In genomic region chr6:160933256-160933655, GRCh38 we compare ENCODE assay signal across 21 cellular contexts. TPM values are rescaled to one million over a fixed set of nuclear protein-coding genes. Genes with fewer than 3 reads are reported as not detected.
A peak's percentile ranks its signal among the peaks of the same experiment; 100 is the strongest.
DNase-seq lines count a peak whose midpoint lies in the region; ATAC-seq, FAIRE-seq and TF ChIP-seq lines count a peak whose summit lies in the region.
"Had no signal": no experiment of that assay in that cellular context is flagged by ENCODE, and none has a peak within 500 bp of the region (broad histone marks: within the 10 kb centered on the region; RNA-seq: fewer than 3 reads in every experiment).

No MANE protein-coding gene starts in this region.

- H3K27ac ChIP-seq in K562 (ENCODE audit: extremely low read depth, low read depth, low read length) (no peak overlapping the region), hepatocyte (no peak overlapping the region), tibial nerve (peak overlapping the region in 2 of 4 donors; percentile 20 to 26)
- H3K27ac ChIP-seq: body of pancreas, uterus had no signal

- peaks cover 5% of the 10 kb centered on the region; the same call in 1 of the 2 replicates for H3K27me3 ChIP-seq in BE2C
- H3K27me3 ChIP-seq in H7 (ENCODE audit: control insufficient read depth, insufficient read depth, low read length) = peaks cover 6% of the 10 kb centered on the region; the same call in 1 of the 2 replicates
- H3K27me3 ChIP-seq in K562 (ENCODE audit: control insufficient read depth in 2 of 2, insufficient read depth in 2 of 2, low read length in 2 of 2) = no peaks in the 10 kb centered on the region; a peak in 1 of 5 replicates
- peaks cover 2% of the 10 kb centered on the region for H3K27me3 ChIP-seq in hepatocyte
- peaks cover 0 to 2% of the 10 kb centered on the region in 2 donors for H3K27me3 ChIP-seq in tibial nerve
- H3K27me3 ChIP-seq: body of pancreas, uterus had no signal

- H3K4me1 ChIP-seq in BE2C (no peaks in the 10 kb centered on the region), K562 (replicated peaks in 1 of 2; ENCODE audit: control insufficient read depth in 2 of 2, insufficient read depth in 2 of 2, low read length in 2 of 2) (peaks cover 0 to 6% of the 10 kb centered on the region in 2 experiments; a peak in 3 of 5 replicates), hepatocyte (ENCODE audit: insufficient read depth) (no peaks in the 10 kb centered on the region), tibial nerve (peaks cover 0 to 16% (median 1%) of the 10 kb centered on the region in 4 donors)
- H3K4me1 ChIP-seq: uterus had no signal

- TF ChIP-seq POLR2A in K562 (conservative IDR thresholded peaks at IDR 0.05) = no peak
- no peak for TF ChIP-seq POLR2A in H54 (IDR thresholded peaks at IDR 0.05; ENCODE audit: low read depth, low read length)
- no peak for TF ChIP-seq POLR2A in tibial nerve (IDR thresholded peaks at IDR 0.05)

- H3K9me3 ChIP-seq in BE2C = no peaks in the 10 kb centered on the region
- no peaks in the 10 kb centered on the region for H3K9me3 ChIP-seq in K562 (replicated peaks; ENCODE audit: control insufficient read depth, insufficient read depth, low read depth, low read length)
- H3K9me3 ChIP-seq in hepatocyte (ENCODE audit: low read depth) = no peaks in the 10 kb centered on the region
- H3K9me3 ChIP-seq in tibial nerve = peaks cover 0 to 6% (median 0%) of the 10 kb centered on the region in 4 donors
- H3K9me3 ChIP-seq: body of pancreas, uterus had no signal

- WGBS in K562 (ENCODE audit: insufficient coverage, low coverage, missing lambda C conversion rate) = 10% methylated on average over 8 of the region's 8 CpGs
- 36% methylated on average over 8 of the region's 8 CpGs for WGBS in hepatocyte (ENCODE audit: low lambda C conversion rate, missing lambda C conversion rate)
- WGBS in tibial nerve, 2 donors = 60 to 69% methylated on average over 8 of the region's 8 CpGs

- BruUV-seq in K562 (replicated peaks; lab: Mats Ljungman, UMichigan) = no TSS peak

- in situ Hi-C loops in K562 (cut with MboI) = loop anchor here (5.0 kb wide), 1 partner anchor 444 kb away; no protein-coding TSS in a partner anchor

- H3K9me1 ChIP-seq in K562 (ENCODE audit: control insufficient read depth, insufficient read depth, low read length) = no peaks in the 10 kb centered on the region

- DNase-seq in BE2C (no peak), H7 (peak; percentile 61), K562 (ENCODE audit: extremely low read depth in 1 of 4, low spot score in 3 of 4) (peak in 2 of 4 experiments; percentile 62 to 75), hepatocyte (ENCODE audit: low spot score) (peak; percentile 29), H54 (ENCODE audit: insufficient read length, low spot score) (no peak), tibial nerve (ENCODE audit: low spot score in 2 of 2) (no peak), NCI-H1417 treated with DMSO at 0.1 percent for 48 hours (lab: John Stamatoyannopoulos, UW) (no peak)
- DNase-seq: activated CD4-positive, alpha-beta T cell treated with anti-CD3 and anti-CD28 coated beads for 36 hours; activated CD8-positive, alpha-beta memory T cell treated with anti-CD3 and anti-CD28 coated beads, Interleukin-2, amount 50 U/mL, for 48 hours; activated naive CD4-positive, alpha-beta T cell treated with anti-CD3 and anti-CD28 coated beads, Interleukin-2, amount 10 ng/mL, durations not matched to agents 7 days and 5 days; body of pancreas; effector CD8-positive, alpha-beta T cell; NCI-H1694 treated with DMSO at 0.1 percent for 48 hours; occipital lobe; RPMI8226; stimulated activated naive CD4-positive, alpha-beta T cell; T-helper 2 cell; uterus had no signal

- H3K36me3 ChIP-seq in BE2C (no peaks in the 10 kb centered on the region), H7 (replicated peaks; ENCODE audit: control insufficient read depth, insufficient read depth, low read length) (no peaks in the 10 kb centered on the region), K562 (ENCODE audit: control insufficient read depth, insufficient read depth, low read length) (no peaks in the 10 kb centered on the region), hepatocyte (replicated peaks; ENCODE audit: insufficient read depth, low read depth) (no peaks in the 10 kb centered on the region), tibial nerve (no peaks in the 10 kb centered on the region)
- H3K36me3 ChIP-seq: uterus had no signal

- H3K9me2 ChIP-seq in hepatocyte (replicated peaks; ENCODE audit: insufficient read depth) = no peaks in the 10 kb centered on the region

- H2AFZ ChIP-seq in K562 (ENCODE audit: low read depth, low read length) (peak overlapping the region; percentile 67), hepatocyte (no peak overlapping the region)

- H3K79me2 ChIP-seq in K562 (ENCODE audit: control insufficient read depth, insufficient read depth, low read length) = no peaks in the 10 kb centered on the region
- no peaks in the 10 kb centered on the region for H3K79me2 ChIP-seq in hepatocyte

- H3K4me3 ChIP-seq in BE2C (ENCODE audit: low read depth, low read length) (no peak overlapping the region), H7 (ENCODE audit: insufficient read depth, low read depth, low read length) (no peak overlapping the region), K562 (no peak overlapping the region), hepatocyte (no peak overlapping the region), tibial nerve (no peak overlapping the region)
- H3K4me3 ChIP-seq: body of pancreas, uterus had no signal

- CTCF ChIA-PET in K562 (lab: Yijun Ruan, JAX; ENCODE audit: low intra/inter-chr PET ratio) = no interaction called here

- FAIRE-seq in K562 (lab: Jason Lieb, UNC) (peak; percentile 72), H54 (lab: Jason Lieb, UNC) (no peak)
- FAIRE-seq: frontal cortex, keratinocyte had no signal

- no peaks in the 10 kb centered on the region for H4K20me1 ChIP-seq in K562 (replicated peaks; ENCODE audit: control insufficient read depth, insufficient read depth, low read length)
- H4K20me1 ChIP-seq in hepatocyte (ENCODE audit: insufficient read depth, poor library complexity, severe bottlenecking) = no peaks in the 10 kb centered on the region

- POLR2A ChIA-PET in K562 (lab: Yijun Ruan, JAX) = interaction anchor here (0.6 to 2.0 kb wide), 7 partner anchors 13 to 206 kb away, joined by 3 to 9 read pairs (median 3); no protein-coding TSS in a partner anchor

- intact Hi-C loops in K562 (cut with micrococcal nuclease) = loop anchor here (5.0 kb wide), 1 partner anchor 59 kb away; the partner anchor contains the start of gene MAP3K4

- H3K9ac ChIP-seq in K562 (ENCODE audit: insufficient read depth in 1 of 2, low read depth in 2 of 2, low read length in 2 of 2) = 0 out of 4 replicates have a peak overlapping the region, but pooled peaks of 1 of the 2 experiments have one; percentile 47

- TF ChIP-seq EP300 in K562 (IDR thresholded peaks at IDR 0.05; ENCODE audit: low read length) (no peak), tibial nerve (IDR thresholded peaks at IDR 0.05) (no peak)

- TF ChIP-seq RAD21 in K562 (CRISPR knock-in tag; conservative IDR thresholded peaks at IDR 0.05 in 1 of 2, IDR thresholded peaks at IDR 0.05 in 1 of 2) = peak in 1 of 2 experiments; percentile 52; a peak in 2 of 4 replicates

- no peak overlapping the region for H3K4me2 ChIP-seq in K562 (ENCODE audit: insufficient read depth, low read length)
- H3K4me2 ChIP-seq in hepatocyte = no peak overlapping the region

- peak; percentile 99 for ATAC-seq in K562
- ATAC-seq in GM18511 (IDR thresholded peaks at IDR 0.05; ENCODE audit: unreplicated experiment) = no peak
- ATAC-seq: activated CD4-positive, alpha-beta T cell treated with anti-CD3 and anti-CD28 coated beads for 36 hours; body of pancreas had no signal

- TF ChIP-seq CTCF in BE2C (IDR thresholded peaks at IDR 0.05; ENCODE audit: low read depth, low read length) (peak; percentile 44), K562 (IDR thresholded peaks at IDR 0.05 in 2 of 3, conservative IDR thresholded peaks at IDR 0.05 in 1 of 3; ENCODE audit: insufficient read depth in 2 of 3, low read depth in 1 of 3, low read length in 3 of 3) (peak; percentile 53 to 61 (median 59)), hepatocyte (IDR thresholded peaks at IDR 0.05; ENCODE audit: poor library complexity) (peak; percentile 10), tibial nerve (IDR thresholded peaks at IDR 0.05) (no peak)

TF ChIP-seq in K562, 482 proteins besides CTCF, POLR2A, EP300 and RAD21 (continues in another document):
- no peak for TF ChIP-seq TSC22D4 (tag; IDR thresholded peaks at IDR 0.05)
- TF ChIP-seq NFYB (IDR thresholded peaks at IDR 0.05; ENCODE audit: extremely low read depth, insufficient read length) = no peak
- TF ChIP-seq ADNP (tag; IDR thresholded peaks at IDR 0.05) = no peak
- TF ChIP-seq SIRT6 (IDR thresholded peaks at IDR 0.05; ENCODE audit: low read depth, low read length) = no peak

RNA-seq across cellular contexts. Expression of gene MAP3K4, which starts 58.3 kb away (rescaled TPM):
- 16.4 TPM for polyA plus RNA-seq in BE2C (2012; ENCODE audit: insufficient read depth, insufficient read length, low read depth)
- 41.1 and 41.8 TPM in 2 replicates for total RNA-seq in H7 (2014; rRNA removed; shearing (Covaris generic))
- 89.3 and 263 TPM in 2 replicates for total RNA-seq in K562 (2011; cell fraction: chromatin; rRNA removed; ENCODE audit: low replicate concordance)
- total RNA-seq in K562 (2011; cell fraction: nucleolus; rRNA removed) = 37.0 and 55.8 TPM in 2 replicates
- 93.4 and 112 TPM in 2 replicates for total RNA-seq in K562 (2011; cell fraction: nucleoplasm; rRNA removed)
- 47.3 and 48.9 TPM in 2 replicates for total RNA-seq in K562 (2014; rRNA removed)
- total RNA-seq in K562 (2014; rRNA removed; fragmentation: Illumina TruSeq; extraction: Trizol) = 60.0 and 68.2 TPM in 2 replicates
- 60.3 and 62.6 TPM in 2 replicates for total RNA-seq in K562 (2015; rRNA removed; fragmentation: Illumina TruSeq; extraction: Trizol)
- total RNA-seq in K562 (2021) = 74.2 and 77.2 TPM in 2 replicates
- polyA plus RNA-seq in K562 (2011; rRNA removed) = 39.0 and 45.1 TPM in 2 replicates
- polyA plus RNA-seq in K562 (2011; cell fraction: cytosol; rRNA removed) = 16.5 and 25.0 TPM in 2 replicates
- 109 and 122 TPM in 2 replicates for polyA plus RNA-seq in K562 (2011; cell fraction: nucleus; rRNA removed)
- polyA plus RNA-seq in K562 (2012) = 24.3 and 31.1 TPM in 2 replicates
- 39.4 and 51.8 TPM in 2 replicates for polyA plus RNA-seq in K562 (2014; fragmentation: Illumina TruSeq; extraction: Trizol)
- polyA plus RNA-seq in K562 (2014; fragmentation: Nextera tagmentation; extraction: Ambion mirVana) = 10 to 100 TPM; 21.0 to 24.0 TPM
- 40.6 and 44.9 TPM in 2 replicates for polyA plus RNA-seq in K562 (2014; rRNA removed)
- 96.3 and 107 TPM in 2 replicates for polyA minus RNA-seq in K562 (2011; rRNA and poly(A)+ RNA removed)
- polyA minus RNA-seq in K562 (2011; cell fraction: cytosol; rRNA and poly(A)+ RNA removed) = 24.5 and 37.7 TPM in 2 replicates
- polyA minus RNA-seq in K562 (2011; cell fraction: nucleus; rRNA and poly(A)+ RNA removed) = 86.0 and 138 TPM in 2 replicates
- 18.1 and 21.5 TPM in 2 replicates for total RNA-seq in hepatocyte
- 10.9 and 13.8 TPM in 2 replicates for polyA plus RNA-seq in hepatocyte
- total RNA-seq in tibial nerve = 10 to 100 TPM; 42.9 to 63.0 (median 56.0) TPM

Comparison
In these comparisons a context has a peak if more than half of its experiments do, and no peak if none do; other contexts are left out.
1. DNase-seq: peak in H7 (single experiment) and hepatocyte (single experiment); none in BE2C (single experiment), H54 (single experiment), tibial nerve (0 of 2) and NCI-H1417 treated with DMSO at 0.1 percent for 48 hours (single experiment).
2. CTCF ChIP-seq: peak in BE2C (single experiment), K562 (3 of 3) and hepatocyte (single experiment); none in tibial nerve (0 of 5).